In genomic region chr12:71436696-71437095, GRCh38 we compare ENCODE assay signal across 37 cellular contexts. TPM values are rescaled to one million over a fixed set of nuclear protein-coding genes. Genes with fewer than 3 reads are reported as not detected.
"Had no signal": no experiment of that assay in that cellular context is flagged by ENCODE, and none has a peak within 500 bp of the region (broad histone marks: within the 10 kb centered on the region; RNA-seq: fewer than 3 reads in every experiment).

No MANE protein-coding gene starts in this region.

- H3K36me3 ChIP-seq: MG63 had no signal

- H3K4me2 ChIP-seq: KMS-11 had no signal

- H3K9ac ChIP-seq: KMS-11 had no signal

- H3K27ac ChIP-seq: KMS-11 had no signal

- DNase-seq: Karpas-422, Kasumi-1, KG1, MG63, MM.1S, MV-4-11, NCI-H1048, NCI-H1092, NCI-H1092 treated with DMSO at 0.1 percent for 48 hours, NCI-H1105, NCI-H1105 treated with DMSO at 0.1 percent for 48 hours, NCI-H1417, NCI-H1417 treated with DMSO at 0.1 percent for 48 hours, NCI-H1436, NCI-H1436 treated with DMSO at 0.1 percent for 48 hours, NCI-H146, NCI-H1694, NCI-H1694 treated with DMSO at 0.1 percent for 48 hours, NCI-H187, NCI-H187 treated with DMSO at 0.1 percent for 48 hours, NCI-H1930, NCI-H2029, NCI-H2029 treated with DMSO at 0.1 percent for 48 hours, NCI-H2081, NCI-H2081 treated with DMSO at 0.1 percent for 48 hours, NCI-H2107, NCI-H2171, NCI-H2171 treated with DMSO at 0.1 percent for 48 hours, NCI-H2227 treated with DMSO at 0.1 percent for 48 hours, NCI-H226, NCI-H345, NCI-H446, NCI-H446 treated with DMSO at 0.1 percent for 48 hours, NCI-H510A had no signal

- H3K4me3 ChIP-seq: MG63 had no signal

RNA-seq across cellular contexts. Expression of gene LGR5, which starts 2.9 kb away (rescaled TPM):
- total RNA-seq: MCF 10A, NCI-H460 had no signal
